ENCODE assay signal across 1 cellular context in genomic region chr12:50119387-50119786, GRCh38.
TF ChIP-seq lines count a peak whose summit lies in the region.

No MANE protein-coding gene starts in this region.

TF ChIP-seq in SK-N-SH, 30 proteins besides CTCF, POLR2A, EP300 and RAD21 (continued from another document):
- TF ChIP-seq FOXJ3 (CRISPR knock-in tag; IDR thresholded peaks at IDR 0.05), result no peak
- no peak for TF ChIP-seq EZH2phosphoT487 (IDR thresholded peaks at IDR 0.05; ENCODE audit: borderline replicate concordance, low read depth)
- TF ChIP-seq SMC3 (IDR thresholded peaks at IDR 0.05; ENCODE audit: low read depth, low read length), result no peak
- no peak for TF ChIP-seq REST (IDR thresholded peaks at IDR 0.05; ENCODE audit: low read depth, low read length)
- no peak for TF ChIP-seq ZBTB33 (IDR thresholded peaks at IDR 0.05; ENCODE audit: borderline replicate concordance, low read depth)
- no peak for TF ChIP-seq NRF1 (IDR thresholded peaks at IDR 0.05; ENCODE audit: low read depth, low read length)
- TF ChIP-seq TAF1 (IDR thresholded peaks at IDR 0.05; ENCODE audit: borderline replicate concordance, low read depth, low read length), result no peak
- TF ChIP-seq GABPA (IDR thresholded peaks at IDR 0.05; ENCODE audit: low read depth), result no peak
- TF ChIP-seq USF1 (IDR thresholded peaks at IDR 0.05; ENCODE audit: borderline replicate concordance, low read depth), result no peak
- TF ChIP-seq ELF1 (IDR thresholded peaks at IDR 0.05), result no peak
